ENCODE assay signal across 27 cellular contexts in the genomic region with DNA sequence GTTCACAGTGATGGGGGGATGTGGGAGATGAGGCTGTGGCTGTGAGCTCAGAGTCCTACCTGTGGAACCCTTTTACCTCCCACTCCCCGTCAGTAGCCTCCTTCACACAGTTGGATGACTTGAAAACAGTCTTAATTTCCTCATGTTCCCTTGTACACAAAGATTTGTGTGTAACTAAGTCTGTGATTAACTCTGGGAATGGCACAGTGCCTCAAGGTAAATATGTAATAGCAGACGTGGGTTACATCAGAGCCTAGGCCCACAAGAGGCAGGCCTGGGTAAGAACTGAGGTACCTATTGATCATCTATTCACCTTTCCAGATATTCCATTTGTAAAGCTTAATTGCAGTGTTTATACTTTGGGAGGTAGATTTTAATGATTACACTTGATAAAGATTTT. TPM values are rescaled to one million over a fixed set of nuclear protein-coding genes. Genes with fewer than 3 reads are reported as not detected.
"Had no signal": no experiment of that assay in that cellular context is flagged by ENCODE, and none has a peak within 500 bp of the region (broad histone marks: within the 10 kb centered on the region; RNA-seq: fewer than 3 reads in every experiment).

No MANE protein-coding gene starts in this region.

- H3K27ac ChIP-seq: colonic mucosa, esophagus muscularis mucosa, foreskin keratinocyte, heart right ventricle, left ventricle myocardium inferior, lower lobe of right lung, prostate gland, right atrium auricular region, sigmoid colon, suprapubic skin, transverse colon, upper lobe of right lung, uterus had no signal

- H3K27ac Mint-ChIP-seq: dendritic cell treated with granulocyte-macrophage colony-stimulating factor and Interleukin-4, amounts not matched to agents 40 ng/mL and 50 ng/mL, for 4 days; naive thymus-derived CD8-positive, alpha-beta T cell; nephron progenitor cell; stimulated activated effector memory CD8-positive, alpha-beta T cell treated with anti-CD3 and anti-CD28 coated beads, Interleukin-12 subunit alpha, Interleukin-12 subunit beta, amount 100 ng/mL, for 72 hours had no signal

- ATAC-seq: foreskin keratinocyte; heart right ventricle; left cardiac atrium; lower lobe of right lung; naive thymus-derived CD8-positive, alpha-beta T cell; stimulated activated effector memory CD8-positive, alpha-beta T cell treated with anti-CD3 and anti-CD28 coated beads, Interleukin-12 subunit alpha, Interleukin-12 subunit beta, amount 100 ng/mL, for 72 hours; stimulated activated naive CD8-positive, alpha-beta T cell treated with anti-CD3 and anti-CD28 coated beads, Interleukin-15, amount 100 ng/mL, for 72 hours; upper lobe of right lung had no signal

- DNase-seq: colonic mucosa; effector memory CD4-positive, alpha-beta T cell; foreskin keratinocyte; glutamatergic neuron; heart right ventricle; hippocampal formation; left cardiac atrium; left ventricle myocardium inferior; lower lobe of right lung; naive thymus-derived CD8-positive, alpha-beta T cell; nephron progenitor cell; nucleus accumbens; sigmoid colon; stimulated activated CD4-positive, alpha-beta T cell treated with anti-CD3 and anti-CD28 coated beads, Interleukin-2, amount 100 ng/mL, for 24 hours; stimulated activated CD4-positive, alpha-beta T cell treated with anti-CD3 and anti-CD28 coated beads, Interleukin-4, amount 100 ng/mL, for 24 hours; stimulated activated naive CD8-positive, alpha-beta T cell treated with anti-CD3 and anti-CD28 coated beads, Interleukin-15, amount 100 ng/mL, for 72 hours; transverse colon; upper lobe of right lung; uterus had no signal

- H3K4me3 ChIP-seq: colonic mucosa, esophagus muscularis mucosa, heart right ventricle, left ventricle myocardium inferior, lower lobe of right lung, prostate gland, right atrium auricular region, sigmoid colon, suprapubic skin, transverse colon, upper lobe of right lung, uterus had no signal

- H3K36me3 Mint-ChIP-seq: naive thymus-derived CD8-positive, alpha-beta T cell had no signal

- H3K9me3 ChIP-seq: colonic mucosa, esophagus muscularis mucosa, lower lobe of right lung, prostate gland, right atrium auricular region, sigmoid colon, suprapubic skin, transverse colon, upper lobe of right lung, uterus had no signal

- H3K27me3 ChIP-seq: colonic mucosa, esophagus muscularis mucosa, foreskin keratinocyte, heart right ventricle, right atrium auricular region, sigmoid colon, suprapubic skin, transverse colon, upper lobe of right lung, uterus had no signal

- H3K4me3 Mint-ChIP-seq: dendritic cell treated with granulocyte-macrophage colony-stimulating factor and Interleukin-4, amounts not matched to agents 40 ng/mL and 50 ng/mL, for 4 days; naive thymus-derived CD8-positive, alpha-beta T cell; nephron progenitor cell; stimulated activated effector memory CD8-positive, alpha-beta T cell treated with anti-CD3 and anti-CD28 coated beads, Interleukin-12 subunit alpha, Interleukin-12 subunit beta, amount 100 ng/mL, for 72 hours; stimulated activated naive CD8-positive, alpha-beta T cell treated with anti-CD3 and anti-CD28 coated beads, Interleukin-15, amount 100 ng/mL, for 72 hours had no signal

- H3K4me1 ChIP-seq: colonic mucosa, foreskin keratinocyte, prostate gland, upper lobe of right lung, uterus had no signal

- H3K9me3 Mint-ChIP-seq: stimulated activated effector memory CD8-positive, alpha-beta T cell treated with anti-CD3 and anti-CD28 coated beads, Interleukin-12 subunit alpha, Interleukin-12 subunit beta, amount 100 ng/mL, for 72 hours; stimulated activated naive CD8-positive, alpha-beta T cell treated with anti-CD3 and anti-CD28 coated beads, Interleukin-15, amount 100 ng/mL, for 72 hours had no signal

- FAIRE-seq: endothelial cell of umbilical vein, islet of Langerhans had no signal

- H3K36me3 ChIP-seq: colonic mucosa, esophagus muscularis mucosa, heart right ventricle, left ventricle myocardium inferior, lower lobe of right lung, prostate gland, right atrium auricular region, sigmoid colon, suprapubic skin, transverse colon, upper lobe of right lung, uterus had no signal

RNA-seq across cellular contexts. Expression of a gene that starts 5.8 kb away (rescaled TPM):
- total RNA-seq: endothelial cell of umbilical vein, foreskin keratinocyte had no signal
- polyA plus RNA-seq: foreskin keratinocyte; naive thymus-derived CD8-positive, alpha-beta T cell had no signal
